Comparison of ENCODE assay signal across 1 cellular context in the genomic region with DNA sequence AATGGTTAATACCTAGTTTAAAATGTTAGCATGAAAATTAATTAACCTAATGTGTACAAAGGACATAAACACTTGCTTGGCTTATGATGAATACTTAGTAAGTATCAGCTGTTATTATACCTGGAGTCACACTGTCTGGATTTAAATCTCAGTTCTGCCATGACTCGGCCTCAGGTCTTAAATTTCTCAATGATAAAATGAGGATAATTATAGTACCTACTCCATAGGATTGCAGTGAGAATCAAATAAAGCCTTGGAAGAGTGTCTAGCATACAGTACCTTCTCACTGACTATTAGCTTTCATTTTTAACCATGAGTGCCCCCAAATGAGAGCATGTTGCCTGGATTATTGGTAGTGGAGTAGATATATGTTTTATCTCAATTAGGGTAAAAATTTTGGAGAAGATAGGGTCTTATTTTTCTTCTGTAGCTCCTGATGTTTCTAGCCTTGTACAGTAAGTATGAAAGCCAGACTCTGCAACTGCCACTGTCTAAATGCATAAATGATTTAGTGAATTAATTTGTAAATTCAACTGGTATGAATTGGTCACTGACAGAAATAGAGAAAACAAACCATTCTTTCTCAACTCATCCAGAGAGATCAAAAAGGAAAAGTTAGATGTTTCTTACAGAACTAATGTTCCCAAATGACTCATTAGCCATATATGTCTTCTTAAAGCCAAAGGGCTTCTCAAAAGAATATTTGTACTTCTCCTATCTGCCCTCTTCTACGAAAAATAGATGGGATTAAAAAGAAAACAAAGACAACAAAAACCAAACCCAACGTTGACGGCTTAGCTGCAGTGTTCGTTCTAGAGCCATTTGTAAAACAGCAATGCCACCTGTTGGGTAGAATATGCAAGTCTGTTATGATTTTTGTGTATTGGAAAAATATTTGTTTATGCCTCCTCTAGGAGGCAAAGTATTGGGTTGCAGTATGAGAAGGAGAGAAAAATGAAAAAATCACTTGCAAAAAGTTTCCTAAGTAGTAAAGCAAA.
TF ChIP-seq lines count a peak whose summit lies in the region.

No MANE protein-coding gene starts in this region.

TF ChIP-seq in GM12878, 131 proteins besides CTCF, POLR2A, EP300 and RAD21:
- no peak for TF ChIP-seq ZBED1 (IDR thresholded peaks at IDR 0.05; ENCODE audit: borderline replicate concordance)
- TF ChIP-seq SMC3 (IDR thresholded peaks at IDR 0.05; ENCODE audit: borderline replicate concordance, low read length): peak; percentile 69
- TF ChIP-seq NBN (IDR thresholded peaks at IDR 0.05): 0 out of 2 replicates have a peak, but pooled peaks have one; percentile 42
- TF ChIP-seq, protein P1, sequence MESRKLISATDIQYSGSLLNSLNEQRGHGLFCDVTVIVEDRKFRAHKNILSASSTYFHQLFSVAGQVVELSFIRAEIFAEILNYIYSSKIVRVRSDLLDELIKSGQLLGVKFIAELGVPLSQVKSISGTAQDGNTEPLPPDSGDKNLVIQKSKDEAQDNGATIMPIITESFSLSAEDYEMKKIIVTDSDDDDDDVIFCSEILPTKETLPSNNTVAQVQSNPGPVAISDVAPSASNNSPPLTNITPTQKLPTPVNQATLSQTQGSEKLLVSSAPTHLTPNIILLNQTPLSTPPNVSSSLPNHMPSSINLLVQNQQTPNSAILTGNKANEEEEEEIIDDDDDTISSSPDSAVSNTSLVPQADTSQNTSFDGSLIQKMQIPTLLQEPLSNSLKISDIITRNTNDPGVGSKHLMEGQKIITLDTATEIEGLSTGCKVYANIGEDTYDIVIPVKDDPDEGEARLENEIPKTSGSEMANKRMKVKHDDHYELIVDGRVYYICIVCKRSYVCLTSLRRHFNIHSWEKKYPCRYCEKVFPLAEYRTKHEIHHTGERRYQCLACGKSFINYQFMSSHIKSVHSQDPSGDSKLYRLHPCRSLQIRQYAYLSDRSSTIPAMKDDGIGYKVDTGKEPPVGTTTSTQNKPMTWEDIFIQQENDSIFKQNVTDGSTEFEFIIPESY (IDR thresholded peaks at IDR 0.05): no peak
- TF ChIP-seq JUNB (IDR thresholded peaks at IDR 0.05): peak; percentile 25; the same call in 1 of the 2 replicates
- no peak for TF ChIP-seq PAX5 (IDR thresholded peaks at IDR 0.05; ENCODE audit: borderline replicate concordance, low read depth, low read length)
- no peak for TF ChIP-seq MTA3 (IDR thresholded peaks at IDR 0.05; ENCODE audit: borderline replicate concordance, low read length)
- TF ChIP-seq GATAD2B (conservative IDR thresholded peaks at IDR 0.05; ENCODE audit: low read depth): no peak
